In genomic region chr20:44601801-44602204, GRCh38 we compare ENCODE assay signal across 8 cellular contexts. TPM values are rescaled to one million over a fixed set of nuclear protein-coding genes. Genes with fewer than 3 reads are reported as not detected.
A peak's percentile ranks its signal among the peaks of the same experiment; 100 is the strongest.
DNase-seq lines count a peak whose midpoint lies in the region; ATAC-seq and TF ChIP-seq lines count a peak whose summit lies in the region.

No MANE protein-coding gene starts in this region.

- peak overlapping the region; percentile 3 for H3K4me3 ChIP-seq in SK-N-MC
- H3K4me3 ChIP-seq in prostate gland: no peak overlapping the region

- intact Hi-C loops in prostate gland (cut with DNase I): loop anchor here (10.0 kb wide), 1 partner anchor 387 kb away; the partner anchor contains the start of gene OSER1
- intact Hi-C loops in activated CD4-positive, alpha-beta T cell treated with anti-CD3 and anti-CD28 coated beads for 36 hours (cut with DNase I, micrococcal nuclease): no loop called here

- 0% methylated on average over 1 of the region's 1 CpG for WGBS in prostate gland

- POLR2A ChIA-PET in activated CD4-positive, alpha-beta T cell treated with anti-CD3 and anti-CD28 coated beads for 36 hours (lab: Charles Lee): interaction anchor here (0.7 kb wide), 1 partner anchor 26 kb away, joined by 3 read pairs; no protein-coding TSS in a partner anchor

- H3K9me3 Mint-ChIP-seq in activated CD4-positive, alpha-beta T cell treated with anti-CD3 and anti-CD28 coated beads for 36 hours (ENCODE audit: low read depth): no peaks in the 10 kb centered on the region

- CTCF ChIA-PET in activated CD4-positive, alpha-beta T cell treated with anti-CD3 and anti-CD28 coated beads for 36 hours (lab: Charles Lee): interaction anchor here (0.6 to 0.9 kb wide), 3 partner anchors 39 to 217 kb away, joined by 3 to 4 read pairs (median 3); no protein-coding TSS in a partner anchor

- H3K36me3 ChIP-seq in SK-N-MC (ENCODE audit: insufficient read depth, low read length) (no peaks in the 10 kb centered on the region), prostate gland (no peaks in the 10 kb centered on the region)

- no peak overlapping the region for H3K4me3 Mint-ChIP-seq in activated CD4-positive, alpha-beta T cell treated with anti-CD3 and anti-CD28 coated beads for 36 hours

- no peaks in the 10 kb centered on the region for H3K4me1 ChIP-seq in prostate gland (replicated peaks)

- TF ChIP-seq POLR2A in prostate gland (IDR thresholded peaks at IDR 0.05): no peak

- H3K9me3 ChIP-seq in SK-N-MC (ENCODE audit: low read depth, low read length): no peaks in the 10 kb centered on the region
- no peaks in the 10 kb centered on the region for H3K9me3 ChIP-seq in prostate gland

- H3K4me1 Mint-ChIP-seq in activated CD4-positive, alpha-beta T cell treated with anti-CD3 and anti-CD28 coated beads for 36 hours: peaks cover 17% of the 10 kb centered on the region

- no peaks in the 10 kb centered on the region for H3K36me3 Mint-ChIP-seq in activated CD4-positive, alpha-beta T cell treated with anti-CD3 and anti-CD28 coated beads for 36 hours (ENCODE audit: low read depth)

- ATAC-seq in activated CD4-positive, alpha-beta T cell treated with anti-CD3 and anti-CD28 coated beads for 36 hours: no peak
- no peak for ATAC-seq in HG03520 (IDR thresholded peaks at IDR 0.05; ENCODE audit: unreplicated experiment)

- H3K27ac ChIP-seq in SK-N-MC (peak overlapping the region; percentile 79), prostate gland (peak overlapping the region; percentile 69 to 76)

- no peak for TF ChIP-seq CTCF in prostate gland (IDR thresholded peaks at IDR 0.05)

- no peak overlapping the region for H3K27ac Mint-ChIP-seq in activated CD4-positive, alpha-beta T cell treated with anti-CD3 and anti-CD28 coated beads for 36 hours

- H3K27me3 Mint-ChIP-seq in activated CD4-positive, alpha-beta T cell treated with anti-CD3 and anti-CD28 coated beads for 36 hours: no peaks in the 10 kb centered on the region

- DNase-seq in AG20443 (ENCODE audit: low spot score) (peak; percentile 91), SK-N-MC (ENCODE audit: low read depth, low spot score) (no peak), foreskin melanocyte (peak; percentile 90), prostate gland (ENCODE audit: low spot score) (peak; percentile 23), NCI-H1436 treated with DMSO at 0.1 percent for 48 hours (lab: John Stamatoyannopoulos, UW) (no peak), HuH-7.5 (ENCODE audit: low spot score) (no peak)
- no peak for DNase-seq in activated CD4-positive, alpha-beta T cell treated with anti-CD3 and anti-CD28 coated beads for 36 hours

- no peak overlapping the region for H3K9ac ChIP-seq in SK-N-MC (ENCODE audit: insufficient read length)

- no peaks in the 10 kb centered on the region for H3K27me3 ChIP-seq in prostate gland (replicated peaks; ENCODE audit: insufficient read depth)

RNA-seq across cellular contexts. Expression of gene PKIG, which starts 19.4 kb away (rescaled TPM):
- 10 to 100 TPM; 60.9 to 81.1 TPM for total RNA-seq in prostate gland
- 1 to 10 TPM; 4.5 to 4.6 TPM for total RNA-seq in activated CD4-positive, alpha-beta T cell treated with anti-CD3 and anti-CD28 coated beads for 36 hours

RNA-seq across cellular contexts. Expression of gene ADA, which starts 49.7 kb away (rescaled TPM):
- total RNA-seq in prostate gland: 1 to 10 TPM; 1.1 to 10.0 TPM
- total RNA-seq in activated CD4-positive, alpha-beta T cell treated with anti-CD3 and anti-CD28 coated beads for 36 hours: 10 to 100 TPM; 33.8 to 37.8 TPM

Comparison
In these comparisons a context has a peak if more than half of its experiments do, and no peak if none do; other contexts are left out.
1. DNase-seq: peak in AG20443 (single experiment), foreskin melanocyte (single experiment) and prostate gland (single experiment); none in SK-N-MC (single experiment), activated CD4-positive, alpha-beta T cell treated with anti-CD3 and anti-CD28 coated beads for 36 hours (single experiment), NCI-H1436 treated with DMSO at 0.1 percent for 48 hours (single experiment) and HuH-7.5 (single experiment).
2. RNA of gene PKIG, which starts 19.4 kb away (total RNA-seq): 60.9 to 81.1 TPM in prostate gland; 4.5 to 4.6 TPM in activated CD4-positive, alpha-beta T cell treated with anti-CD3 and anti-CD28 coated beads for 36 hours; every median in the first group is over 10 times any median in the second.